ENCODE assay signal across 1 cellular context in the genomic region with DNA sequence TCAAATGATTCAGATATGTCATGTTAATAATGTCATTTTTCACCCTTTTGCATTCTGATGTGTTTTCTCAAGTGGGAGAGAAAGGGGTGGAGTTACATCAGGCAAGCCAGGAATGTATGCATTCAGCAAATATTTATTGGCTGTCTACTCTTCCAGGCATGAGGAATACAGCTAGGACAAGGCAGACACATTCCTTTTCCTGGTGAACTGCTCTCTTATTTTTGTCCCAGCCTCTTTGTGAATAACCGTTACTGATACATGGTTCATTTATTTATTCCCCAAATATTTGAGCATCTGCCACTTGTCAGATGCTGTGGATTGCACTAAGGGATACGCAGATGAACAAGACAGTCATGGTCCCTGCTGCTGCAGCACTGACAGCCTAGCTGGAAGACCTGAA.
A peak's percentile ranks its signal among the peaks of the same experiment; 100 is the strongest.
TF ChIP-seq lines count a peak whose summit lies in the region.

No MANE protein-coding gene starts in this region.

TF ChIP-seq in IMR-90, 13 proteins besides CTCF, POLR2A, EP300 and RAD21:
- no peak for TF ChIP-seq BHLHE40 (IDR thresholded peaks at IDR 0.05; ENCODE audit: low read depth, low read length)
- TF ChIP-seq MAFK (IDR thresholded peaks at IDR 0.05; ENCODE audit: low read depth, low read length) = peak; percentile 67; the same call in 1 of the 2 replicates
- TF ChIP-seq MAZ (IDR thresholded peaks at IDR 0.05; ENCODE audit: borderline replicate concordance, low read depth, low read length) = no peak
- TF ChIP-seq, protein P1, sequence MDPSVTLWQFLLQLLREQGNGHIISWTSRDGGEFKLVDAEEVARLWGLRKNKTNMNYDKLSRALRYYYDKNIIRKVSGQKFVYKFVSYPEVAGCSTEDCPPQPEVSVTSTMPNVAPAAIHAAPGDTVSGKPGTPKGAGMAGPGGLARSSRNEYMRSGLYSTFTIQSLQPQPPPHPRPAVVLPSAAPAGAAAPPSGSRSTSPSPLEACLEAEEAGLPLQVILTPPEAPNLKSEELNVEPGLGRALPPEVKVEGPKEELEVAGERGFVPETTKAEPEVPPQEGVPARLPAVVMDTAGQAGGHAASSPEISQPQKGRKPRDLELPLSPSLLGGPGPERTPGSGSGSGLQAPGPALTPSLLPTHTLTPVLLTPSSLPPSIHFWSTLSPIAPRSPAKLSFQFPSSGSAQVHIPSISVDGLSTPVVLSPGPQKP (IDR thresholded peaks at IDR 0.05; ENCODE audit: borderline replicate concordance, low read depth, low read length) = no peak
